In genomic region chr1:93692451-93692861, GRCh38 we compare ENCODE assay signal across 11 cellular contexts. TPM values are rescaled to one million over a fixed set of nuclear protein-coding genes. Genes with fewer than 3 reads are reported as not detected.
DNase-seq lines count a peak whose midpoint lies in the region; ATAC-seq and TF ChIP-seq lines count a peak whose summit lies in the region.
"Had no signal": no experiment of that assay in that cellular context is flagged by ENCODE, and none has a peak within 500 bp of the region (broad histone marks: within the 10 kb centered on the region; RNA-seq: fewer than 3 reads in every experiment).

No MANE protein-coding gene starts in this region.

- H3K4me1 ChIP-seq in upper lobe of right lung, result peaks cover 23% of the 10 kb centered on the region

- intact Hi-C loops in activated B cell treated with CpG ODN at 0.5 μM for 24 hours (cut with micrococcal nuclease) (loop anchor here (2.0 to 10.0 kb wide), 2 partner anchors 40 to 718 kb away; no protein-coding TSS in a partner anchor), upper lobe of right lung (cut with DNase I) (no loop called here)

- CTCF ChIA-PET in activated B cell treated with CpG ODN at 0.5 μM for 24 hours (lab: Charles Lee), result interaction anchor here (0.8 to 2.9 kb wide), 9 partner anchors 10 to 122 kb away, joined by 3 to 14 read pairs (median 4); partner anchors contain the start of gene BCAR3
- CTCF ChIA-PET in GM10248 (lab: Yijun Ruan, JAX), result interaction anchor here (0.9 to 4.2 kb wide), 8 partner anchors 10 to 121 kb away, joined by 3 to 20 read pairs (median 4); partner anchors contain the start of gene BCAR3

- ATAC-seq in activated B cell treated with CpG ODN at 0.5 μM for 24 hours (ENCODE audit: low read depth) (peak; percentile 5), upper lobe of right lung (peak; percentile 32)

- H3K36me3 Mint-ChIP-seq in activated naive CD4-positive, alpha-beta T cell treated with anti-CD3 and anti-CD28 coated beads, Interleukin-2, amount 50 U/mL, for 24 hours, result no peaks in the 10 kb centered on the region
- H3K36me3 Mint-ChIP-seq in activated B cell treated with CpG ODN at 0.5 μM for 24 hours (ENCODE audit: low read depth), result no peaks in the 10 kb centered on the region

- H3K27ac Mint-ChIP-seq in activated naive CD4-positive, alpha-beta T cell treated with anti-CD3 and anti-CD28 coated beads, Interleukin-2, amount 50 U/mL, for 24 hours, result no peak overlapping the region
- H3K27ac Mint-ChIP-seq in activated B cell treated with CpG ODN at 0.5 μM for 24 hours, result no peak overlapping the region

- peaks cover 11% of the 10 kb centered on the region for H3K4me1 Mint-ChIP-seq in activated naive CD4-positive, alpha-beta T cell treated with anti-CD3 and anti-CD28 coated beads, Interleukin-2, amount 50 U/mL, for 24 hours
- peaks cover 22% of the 10 kb centered on the region for H3K4me1 Mint-ChIP-seq in activated B cell treated with CpG ODN at 0.5 μM for 24 hours

- H3K4me3 ChIP-seq in upper lobe of right lung, result no peak overlapping the region

- no peak for DNase-seq in activated naive CD4-positive, alpha-beta T cell (lab: John Stamatoyannopoulos, UW)
- no peak for DNase-seq in activated B cell treated with CpG ODN at 0.5 μM for 24 hours
- peak; percentile 52 for DNase-seq in kidney tubule cell (ENCODE audit: low spot score)
- DNase-seq in upper lobe of right lung, result peak; percentile 26
- no peak for DNase-seq in GM10248 (ENCODE audit: extremely low spot score)
- DNase-seq in NCI-H187 treated with DMSO at 0.1 percent for 48 hours (lab: John Stamatoyannopoulos, UW), result no peak
- no peak for DNase-seq in NCI-H510A treated with DMSO at 0.1 percent for 48 hours (lab: John Stamatoyannopoulos, UW)
- DNase-seq: cerebellar nuclear complex, NCI-H146 had no signal

- H3K4me3 Mint-ChIP-seq in activated naive CD4-positive, alpha-beta T cell treated with anti-CD3 and anti-CD28 coated beads, Interleukin-2, amount 50 U/mL, for 24 hours, result peak overlapping the region; percentile 26
- H3K4me3 Mint-ChIP-seq in activated B cell treated with CpG ODN at 0.5 μM for 24 hours, result peak overlapping the region; percentile 64

- no peaks in the 10 kb centered on the region for H3K9me3 ChIP-seq in upper lobe of right lung

- POLR2A ChIA-PET in activated B cell treated with CpG ODN at 0.5 μM for 24 hours (lab: Charles Lee), result interaction anchor here (0.8 to 3.0 kb wide), 13 partner anchors 9 to 187 kb away, joined by 3 to 43 read pairs (median 4); partner anchors contain the start of genes BCAR3 and DNTTIP2
- POLR2A ChIA-PET in GM10248 (lab: Yijun Ruan, JAX), result interaction anchor here (0.6 kb wide), 1 partner anchor 529 kb away, joined by 3 read pairs; no protein-coding TSS in a partner anchor

- no peaks in the 10 kb centered on the region for H3K9me3 Mint-ChIP-seq in activated naive CD4-positive, alpha-beta T cell treated with anti-CD3 and anti-CD28 coated beads, Interleukin-2, amount 50 U/mL, for 24 hours
- H3K9me3 Mint-ChIP-seq in activated B cell treated with CpG ODN at 0.5 μM for 24 hours, result no peaks in the 10 kb centered on the region

- TF ChIP-seq CTCF in activated B cell treated with CpG ODN at 0.5 μM for 24 hours (IDR thresholded peaks at IDR 0.05) (no peak), upper lobe of right lung (IDR thresholded peaks at IDR 0.05) (no peak), GM10248 (IDR thresholded peaks at IDR 0.05; ENCODE audit: control extremely low read depth, extremely low read depth, low read depth, missing control alignments) (no peak)

- H3K36me3 ChIP-seq in upper lobe of right lung, result no peaks in the 10 kb centered on the region

- no peaks in the 10 kb centered on the region for H3K27me3 ChIP-seq in upper lobe of right lung

- peak overlapping the region; percentile 55 for H3K27ac ChIP-seq in upper lobe of right lung
- H3K27ac ChIP-seq: C4-2B had no signal

- H3K27me3 Mint-ChIP-seq in activated naive CD4-positive, alpha-beta T cell treated with anti-CD3 and anti-CD28 coated beads, Interleukin-2, amount 50 U/mL, for 24 hours, result peaks cover 3% of the 10 kb centered on the region
- no peaks in the 10 kb centered on the region for H3K27me3 Mint-ChIP-seq in activated B cell treated with CpG ODN at 0.5 μM for 24 hours

RNA-seq across cellular contexts. Expression of gene BCAR3, which starts 10.8 kb away (rescaled TPM):
- total RNA-seq in activated B cell treated with CpG ODN at 0.5 μM for 24 hours (54.0 and 59.5 TPM in 2 replicates), upper lobe of right lung (23.5 TPM)

Comparison
In these comparisons a context has a peak if more than half of its experiments do, and no peak if none do; other contexts are left out.
1. DNase-seq: peak in kidney tubule cell (single experiment) and upper lobe of right lung (single experiment); none in activated naive CD4-positive, alpha-beta T cell (0 of 4), activated B cell treated with CpG ODN at 0.5 μM for 24 hours (single experiment), GM10248 (single experiment), NCI-H187 treated with DMSO at 0.1 percent for 48 hours (single experiment) and NCI-H510A treated with DMSO at 0.1 percent for 48 hours (single experiment).